In the genomic region with DNA sequence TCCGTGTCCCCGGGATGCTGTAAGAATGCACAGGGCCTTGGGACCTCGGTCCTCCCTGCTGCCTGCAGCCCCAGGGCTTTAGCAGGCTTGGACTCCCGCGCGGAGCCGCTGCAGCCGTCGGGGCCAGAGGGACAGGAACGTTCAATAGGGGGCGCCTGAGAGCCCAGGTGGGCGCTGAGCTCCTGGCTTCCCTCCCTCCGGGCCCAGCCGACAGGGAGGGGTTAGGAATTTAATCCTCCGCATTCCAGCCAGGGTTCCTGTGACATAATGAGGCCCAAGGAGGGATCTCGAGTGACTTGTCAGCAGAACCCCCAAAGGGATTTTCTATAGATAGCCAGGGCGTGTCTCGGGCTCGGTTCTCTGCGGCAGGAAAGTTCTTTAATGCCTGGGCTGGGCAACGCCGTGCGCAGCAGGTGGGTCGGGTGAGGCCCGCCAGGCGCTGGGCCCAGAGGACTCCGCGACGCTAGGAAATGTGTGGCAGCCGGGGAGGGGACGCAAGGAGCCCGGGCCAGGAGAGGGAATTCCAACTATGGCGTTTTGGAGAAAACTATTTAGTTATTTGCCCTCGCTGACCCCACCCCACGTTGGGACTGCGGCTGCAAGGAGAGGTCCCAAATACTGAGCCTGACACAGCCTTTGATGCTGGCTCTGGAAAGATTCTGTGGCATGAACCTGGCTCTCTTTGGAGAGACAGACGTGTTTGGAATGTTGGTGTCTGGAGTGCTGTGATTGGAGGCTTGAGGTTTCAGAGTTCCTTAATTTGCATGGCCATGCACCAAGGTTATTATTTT, we compare ENCODE assay signal across 8 cellular contexts.
DNase-seq lines count a peak whose midpoint lies in the region; ATAC-seq, FAIRE-seq and TF ChIP-seq lines count a peak whose summit lies in the region.

No MANE protein-coding gene starts in this region.

- DNase-seq in activated CD4-positive, alpha-beta T cell treated with anti-CD3 and anti-CD28 coated beads for 36 hours: peak; percentile 51
- no peak for DNase-seq in activated CD4-positive, alpha-beta T cell treated with anti-CD3 and anti-CD28 coated beads, Interleukin-2, amount 10 ng/mL, durations not matched to agents 7 days and 5 days
- DNase-seq in adipocyte (ENCODE audit: low read depth) (peak; percentile 29), keratinocyte (ENCODE audit: low read depth, low spot score) (no peak), thyroid gland (peak; percentile 64 to 80)
- no peak for DNase-seq in activated effector memory CD4-positive, alpha-beta T cell treated with anti-CD3 and anti-CD28 coated beads, Interleukin-2, amount 50 U/mL, for 16 hours
- no peak for DNase-seq in activated CD4-positive, alpha-beta memory T cell treated with anti-CD3 and anti-CD28 coated beads, Interleukin-2, amount 10 ng/mL, durations not matched to agents 7 days and 5 days

- H3K9me3 ChIP-seq in adipocyte (ENCODE audit: control insufficient read depth, low read length): peaks cover 7% of the 10 kb centered on the region
- no peaks in the 10 kb centered on the region for H3K9me3 ChIP-seq in keratinocyte (ENCODE audit: control insufficient read depth, low read depth, low read length)
- H3K9me3 ChIP-seq in thyroid gland: no peaks in the 10 kb centered on the region

- ATAC-seq in activated CD4-positive, alpha-beta T cell treated with anti-CD3 and anti-CD28 coated beads for 36 hours: no peak
- ATAC-seq in HG03159 (IDR thresholded peaks at IDR 0.05; ENCODE audit: unreplicated experiment): peak; percentile 58

- no peak overlapping the region for H3K27ac Mint-ChIP-seq in activated CD4-positive, alpha-beta T cell treated with anti-CD3 and anti-CD28 coated beads for 36 hours
- no peak overlapping the region for H3K27ac Mint-ChIP-seq in activated CD4-positive, alpha-beta T cell treated with anti-CD3 and anti-CD28 coated beads, Interleukin-2, amount 10 ng/mL, durations not matched to agents 7 days and 5 days
- no peak overlapping the region for H3K27ac Mint-ChIP-seq in activated CD4-positive, alpha-beta memory T cell treated with anti-CD3 and anti-CD28 coated beads, Interleukin-2, amount 10 ng/mL, durations not matched to agents 7 days and 5 days

- TF ChIP-seq CTCF in keratinocyte (optimal IDR thresholded peaks at IDR 0.05 in 1 of 3, IDR thresholded peaks at IDR 0.05 in 1 of 3, conservative IDR thresholded peaks at IDR 0.05 in 1 of 3; ENCODE audit: extremely low read depth in 1 of 3, insufficient read depth in 2 of 3, low read length in 3 of 3) (peak in 2 of 3 experiments; percentile 22 to 54), thyroid gland (IDR thresholded peaks at IDR 0.05) (peak in 5 of 6 experiments; percentile 30 to 80 (median 54))

- peaks cover 9% of the 10 kb centered on the region for H3K4me1 ChIP-seq in adipocyte (ENCODE audit: control insufficient read depth, insufficient read depth, low read length)
- peaks cover 2% of the 10 kb centered on the region for H3K4me1 ChIP-seq in keratinocyte (ENCODE audit: control insufficient read depth, extremely low read depth, insufficient read depth, low read length)
- H3K4me1 ChIP-seq in thyroid gland: peaks cover 10 to 11% of the 10 kb centered on the region in 2 donors

- peaks cover 7% of the 10 kb centered on the region for H3K9me3 Mint-ChIP-seq in activated CD4-positive, alpha-beta T cell treated with anti-CD3 and anti-CD28 coated beads for 36 hours (ENCODE audit: low read depth)
- peaks cover 19% of the 10 kb centered on the region for H3K9me3 Mint-ChIP-seq in activated CD4-positive, alpha-beta T cell treated with anti-CD3 and anti-CD28 coated beads, Interleukin-2, amount 10 ng/mL, durations not matched to agents 7 days and 5 days
- H3K9me3 Mint-ChIP-seq in activated CD4-positive, alpha-beta memory T cell treated with anti-CD3 and anti-CD28 coated beads, Interleukin-2, amount 10 ng/mL, durations not matched to agents 7 days and 5 days: peaks cover 13% of the 10 kb centered on the region

- POLR2A ChIA-PET in activated CD4-positive, alpha-beta T cell treated with anti-CD3 and anti-CD28 coated beads for 36 hours (lab: Charles Lee): no interaction called here
- POLR2A ChIA-PET in activated CD4-positive, alpha-beta T cell treated with anti-CD3 and anti-CD28 coated beads, Interleukin-2, amount 10 ng/mL, durations not matched to agents 7 days and 5 days (lab: Charles Lee): no interaction called here
- POLR2A ChIA-PET in activated CD4-positive, alpha-beta memory T cell treated with anti-CD3 and anti-CD28 coated beads, Interleukin-2, amount 10 ng/mL, durations not matched to agents 7 days and 5 days (lab: Charles Lee): no interaction called here

- WGBS in thyroid gland, 2 donors: 21 to 30% methylated on average over 30 to 37 of the region's 37 CpGs

- H3K27me3 Mint-ChIP-seq in activated CD4-positive, alpha-beta T cell treated with anti-CD3 and anti-CD28 coated beads for 36 hours: no peaks in the 10 kb centered on the region
- no peaks in the 10 kb centered on the region for H3K27me3 Mint-ChIP-seq in activated CD4-positive, alpha-beta T cell treated with anti-CD3 and anti-CD28 coated beads, Interleukin-2, amount 10 ng/mL, durations not matched to agents 7 days and 5 days
- H3K27me3 Mint-ChIP-seq in activated CD4-positive, alpha-beta memory T cell treated with anti-CD3 and anti-CD28 coated beads, Interleukin-2, amount 10 ng/mL, durations not matched to agents 7 days and 5 days: no peaks in the 10 kb centered on the region

- H3K27me3 ChIP-seq in adipocyte (replicated peaks; ENCODE audit: control insufficient read depth, insufficient read depth, low read length) (peaks cover 17% of the 10 kb centered on the region), keratinocyte (ENCODE audit: control insufficient read depth, extremely low read depth, insufficient read depth, low read length) (no peaks in the 10 kb centered on the region), thyroid gland (no peaks in the 10 kb centered on the region)

- no peaks in the 10 kb centered on the region for H4K20me1 ChIP-seq in keratinocyte (ENCODE audit: control insufficient read depth, extremely low read depth, insufficient read depth, low read length)

- dilution Hi-C loops in keratinocyte (cut with MboI; ENCODE audit: extremely low pct_ligation_motif_present, low sequenced_read_pairs): no loop called here

- H3K79me2 ChIP-seq in keratinocyte (ENCODE audit: control insufficient read depth, insufficient read depth, low read length): no peaks in the 10 kb centered on the region

- peak overlapping the region; percentile 51 for H3K4me2 ChIP-seq in keratinocyte (ENCODE audit: control insufficient read depth, extremely low read depth, insufficient read depth, low read depth, low read length)

- H3K9me1 ChIP-seq in keratinocyte (ENCODE audit: control insufficient read depth, extremely low read depth, insufficient read depth, low read length): no peaks in the 10 kb centered on the region

- no peak for FAIRE-seq in keratinocyte (lab: Jason Lieb, UNC)

- intact Hi-C loops in activated CD4-positive, alpha-beta T cell treated with anti-CD3 and anti-CD28 coated beads for 36 hours (cut with DNase I, micrococcal nuclease): no loop called here
- intact Hi-C loops in thyroid gland (cut with DNase I): loop anchor here (5.0 kb wide), 1 partner anchor 341 kb away; no protein-coding TSS in a partner anchor

- H3K4me3 ChIP-seq in adipocyte (ENCODE audit: low read length): peak overlapping the region; percentile 9
- no peak overlapping the region for H3K4me3 ChIP-seq in keratinocyte (ENCODE audit: control insufficient read depth in 2 of 3, extremely low read depth in 1 of 3, insufficient read depth in 2 of 3, low read depth in 1 of 3, low read length in 3 of 3)
- peak overlapping the region in 1 of 3 donors; percentile 22 for H3K4me3 ChIP-seq in thyroid gland (replicated peaks in 1 of 3)

- no peak overlapping the region for H3K4me3 Mint-ChIP-seq in activated CD4-positive, alpha-beta T cell treated with anti-CD3 and anti-CD28 coated beads for 36 hours
- H3K4me3 Mint-ChIP-seq in activated CD4-positive, alpha-beta T cell treated with anti-CD3 and anti-CD28 coated beads, Interleukin-2, amount 10 ng/mL, durations not matched to agents 7 days and 5 days: no peak overlapping the region
- no peak overlapping the region for H3K4me3 Mint-ChIP-seq in activated CD4-positive, alpha-beta memory T cell treated with anti-CD3 and anti-CD28 coated beads, Interleukin-2, amount 10 ng/mL, durations not matched to agents 7 days and 5 days

- CTCF ChIA-PET in activated CD4-positive, alpha-beta T cell treated with anti-CD3 and anti-CD28 coated beads for 36 hours (lab: Charles Lee): interaction anchor here (0.6 to 0.7 kb wide), 2 partner anchors 209 to 236 kb away, joined by 3 to 4 read pairs; no protein-coding TSS in a partner anchor
- CTCF ChIA-PET in activated CD4-positive, alpha-beta T cell treated with anti-CD3 and anti-CD28 coated beads, Interleukin-2, amount 10 ng/mL, durations not matched to agents 7 days and 5 days (lab: Charles Lee): interaction anchor here (0.9 kb wide), 1 partner anchor 351 kb away, joined by 3 read pairs; no protein-coding TSS in a partner anchor
- CTCF ChIA-PET in activated CD4-positive, alpha-beta memory T cell treated with anti-CD3 and anti-CD28 coated beads, Interleukin-2, amount 10 ng/mL, durations not matched to agents 7 days and 5 days (lab: Charles Lee): no interaction called here

- TF ChIP-seq POLR2A in thyroid gland (IDR thresholded peaks at IDR 0.05): no peak

- H3K9ac ChIP-seq in adipocyte (ENCODE audit: low read length) (peak overlapping the region; percentile 38), keratinocyte (ENCODE audit: control insufficient read depth, extremely low read depth, insufficient read depth, low read length) (no peak overlapping the region)

- no peaks in the 10 kb centered on the region for H3K36me3 Mint-ChIP-seq in activated CD4-positive, alpha-beta T cell treated with anti-CD3 and anti-CD28 coated beads for 36 hours (ENCODE audit: low read depth)
- peaks cover 6% of the 10 kb centered on the region for H3K36me3 Mint-ChIP-seq in activated CD4-positive, alpha-beta T cell treated with anti-CD3 and anti-CD28 coated beads, Interleukin-2, amount 10 ng/mL, durations not matched to agents 7 days and 5 days (ENCODE audit: low read depth)
- H3K36me3 Mint-ChIP-seq in activated CD4-positive, alpha-beta memory T cell treated with anti-CD3 and anti-CD28 coated beads, Interleukin-2, amount 10 ng/mL, durations not matched to agents 7 days and 5 days (ENCODE audit: low read depth): peaks cover 5% of the 10 kb centered on the region

- H3K4me1 Mint-ChIP-seq in activated CD4-positive, alpha-beta T cell treated with anti-CD3 and anti-CD28 coated beads for 36 hours: peaks cover 2% of the 10 kb centered on the region
- H3K4me1 Mint-ChIP-seq in activated CD4-positive, alpha-beta T cell treated with anti-CD3 and anti-CD28 coated beads, Interleukin-2, amount 10 ng/mL, durations not matched to agents 7 days and 5 days: peaks cover 5% of the 10 kb centered on the region
- H3K4me1 Mint-ChIP-seq in activated CD4-positive, alpha-beta memory T cell treated with anti-CD3 and anti-CD28 coated beads, Interleukin-2, amount 10 ng/mL, durations not matched to agents 7 days and 5 days: no peaks in the 10 kb centered on the region

- peak overlapping the region; percentile 23 for H2AFZ ChIP-seq in keratinocyte (ENCODE audit: control insufficient read depth, low read length)

- no peaks in the 10 kb centered on the region for H3K36me3 ChIP-seq in adipocyte (ENCODE audit: control insufficient read depth, insufficient read depth, low read length, severe bottlenecking)
- no peaks in the 10 kb centered on the region for H3K36me3 ChIP-seq in keratinocyte (ENCODE audit: control insufficient read depth in 2 of 2, extremely low read depth in 1 of 2, insufficient read depth in 2 of 2, low read length in 2 of 2)
- H3K36me3 ChIP-seq in thyroid gland: no peaks in the 10 kb centered on the region

- H3K27ac ChIP-seq in keratinocyte (ENCODE audit: control insufficient read depth, insufficient read depth, low read length) (no peak overlapping the region), thyroid gland (no peak overlapping the region)

Comparison
In these comparisons a context has a peak if more than half of its experiments do, and no peak if none do; other contexts are left out.
1. DNase-seq: peak in activated CD4-positive, alpha-beta T cell treated with anti-CD3 and anti-CD28 coated beads for 36 hours (single experiment), adipocyte (single experiment) and thyroid gland (2 of 2); none in activated CD4-positive, alpha-beta T cell treated with anti-CD3 and anti-CD28 coated beads, Interleukin-2, amount 10 ng/mL, durations not matched to agents 7 days and 5 days (single experiment), keratinocyte (single experiment), activated effector memory CD4-positive, alpha-beta T cell treated with anti-CD3 and anti-CD28 coated beads, Interleukin-2, amount 50 U/mL, for 16 hours (single experiment) and activated CD4-positive, alpha-beta memory T cell treated with anti-CD3 and anti-CD28 coated beads, Interleukin-2, amount 10 ng/mL, durations not matched to agents 7 days and 5 days (single experiment).